Comparison of ENCODE assay signal across 9 cellular contexts in the genomic region with DNA sequence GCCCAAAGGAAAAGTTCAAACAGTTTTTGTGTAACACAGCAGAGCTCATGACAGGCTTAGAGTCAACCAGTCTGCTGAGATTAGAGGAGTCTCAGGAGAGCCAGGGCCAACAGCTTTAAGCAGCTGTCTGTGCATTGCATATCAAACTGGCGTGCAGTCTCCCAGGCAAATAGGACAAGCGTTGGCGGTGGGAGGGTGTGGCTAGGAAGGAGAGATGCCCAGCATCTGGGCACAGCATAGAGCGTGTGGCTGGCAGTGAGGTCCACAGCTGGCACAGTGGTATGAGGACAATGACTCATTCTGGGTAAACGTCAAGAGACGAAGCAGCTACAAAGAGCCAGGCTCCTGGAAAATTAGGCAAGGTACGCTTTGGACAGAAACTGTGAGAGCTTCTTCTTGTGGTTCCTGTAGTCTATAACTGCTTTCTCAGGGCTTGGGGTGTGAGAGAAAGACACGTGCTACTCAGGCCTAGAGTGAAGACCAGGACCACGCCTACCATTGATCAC. TPM values are rescaled to one million over a fixed set of nuclear protein-coding genes. Genes with fewer than 3 reads are reported as not detected.
DNase-seq lines count a peak whose midpoint lies in the region; FAIRE-seq and TF ChIP-seq lines count a peak whose summit lies in the region.
"Had no signal": no experiment of that assay in that cellular context is flagged by ENCODE, and none has a peak within 500 bp of the region (broad histone marks: within the 10 kb centered on the region; RNA-seq: fewer than 3 reads in every experiment).

No MANE protein-coding gene starts in this region.

- H3K18ac ChIP-seq in H1 (ENCODE audit: extremely low read depth, low read length): no peak overlapping the region

- H3K4me1 ChIP-seq in H1 (replicated peaks in 1 of 4; ENCODE audit: control insufficient read depth in 3 of 4, insufficient read depth in 4 of 4, low read length in 3 of 4): no peaks in the 10 kb centered on the region; a peak in 1 of 7 replicates

- H2AK5ac ChIP-seq in H1 (ENCODE audit: low read depth, low read length): no peak overlapping the region

- H3K36me3 ChIP-seq in H1 (ENCODE audit: control insufficient read depth in 2 of 4, insufficient read depth in 4 of 4, low read length in 3 of 4): no peaks in the 10 kb centered on the region

- no peak overlapping the region for H4K91ac ChIP-seq in H1 (replicated peaks; ENCODE audit: insufficient read length, low read length)

- no peak overlapping the region for H2BK5ac ChIP-seq in H1 (ENCODE audit: low read depth, low read length)

- no peak overlapping the region for H4K5ac ChIP-seq in H1 (ENCODE audit: insufficient read length, low read depth, low read length)

- H3K4me2 ChIP-seq in H1 (ENCODE audit: insufficient read depth in 1 of 2, low read depth in 2 of 2, low read length in 2 of 2): no peak overlapping the region

- no peak overlapping the region for H3K9ac ChIP-seq in H1 (replicated peaks in 1 of 4; ENCODE audit: extremely low read depth in 1 of 4, low read depth in 3 of 4, low read length in 3 of 4)

- TF ChIP-seq EP300 in H1 (IDR thresholded peaks at IDR 0.05; ENCODE audit: borderline replicate concordance in 1 of 2, low read depth in 2 of 2, low read length in 2 of 2): no peak

- H3K23ac ChIP-seq in H1 (ENCODE audit: insufficient read length): no peak overlapping the region

- H3K4me3 ChIP-seq in H1 (ENCODE audit: extremely low read depth in 1 of 4, insufficient read depth in 2 of 4, low read depth in 3 of 4, low read length in 4 of 4): no peak overlapping the region

- H3K4ac ChIP-seq in H1 (replicated peaks; ENCODE audit: insufficient read length, low read depth, low read length): no peak overlapping the region

- H3K79me2 ChIP-seq in H1 (ENCODE audit: control insufficient read depth in 1 of 2, insufficient read depth in 2 of 2, low read length in 2 of 2): no peaks in the 10 kb centered on the region

- no peak overlapping the region for H2BK20ac ChIP-seq in H1 (ENCODE audit: low read length)

- no peak for TF ChIP-seq RAD21 in H1 (IDR thresholded peaks at IDR 0.05 in 1 of 2, conservative IDR thresholded peaks at IDR 0.05 in 1 of 2; ENCODE audit: low read depth in 2 of 2, low read length in 2 of 2)

- POLR2A ChIA-PET in H1 (lab: Charles Lee; ENCODE audit: partially characterized antibody): no interaction called here

- no peak overlapping the region for H3K14ac ChIP-seq in H1 (ENCODE audit: insufficient read length)

- no peak overlapping the region for H3K56ac ChIP-seq in H1 (replicated peaks; ENCODE audit: insufficient read length, low read depth, low read length)

- no peak overlapping the region for H2BK12ac ChIP-seq in H1 (ENCODE audit: low read depth, low read length)

- no peaks in the 10 kb centered on the region for H3K9me3 ChIP-seq in H1 (ENCODE audit: insufficient read depth in 2 of 2, low read depth in 1 of 2, low read length in 1 of 2)

- no peak overlapping the region for H2BK15ac ChIP-seq in H1 (ENCODE audit: low read length)

- TF ChIP-seq CTCF in H1 (IDR thresholded peaks at IDR 0.05; ENCODE audit: control extremely low read depth in 1 of 3, insufficient read depth in 1 of 3, low read depth in 1 of 3, low read length in 3 of 3): no peak

- H3K79me1 ChIP-seq in H1 (ENCODE audit: low read depth, low read length): no peaks in the 10 kb centered on the region

- H2BK120ac ChIP-seq in H1 (replicated peaks; ENCODE audit: low read depth, low read length): no peak overlapping the region

- no peaks in the 10 kb centered on the region for H3K23me2 ChIP-seq in H1 (ENCODE audit: low read depth, low read length)

- no peaks in the 10 kb centered on the region for H3K27me3 ChIP-seq in H1 (replicated peaks in 1 of 4; ENCODE audit: control insufficient read depth in 3 of 4, extremely low read depth in 1 of 4, insufficient read depth in 3 of 4, low read length in 3 of 4)

- CTCF ChIA-PET in H1 (lab: Charles Lee; ENCODE audit: partially characterized antibody): interaction anchor here (0.7 to 11.0 kb wide), 7 partner anchors 13 to 28 kb away, joined by 3 to 105 read pairs (median 4); no protein-coding TSS in a partner anchor

- FAIRE-seq in H1 (lab: Jason Lieb, UNC): no peak
- FAIRE-seq in GM12891 (lab: Jason Lieb, UNC): no peak

- TF ChIP-seq POLR2A in H1 (IDR thresholded peaks at IDR 0.05; ENCODE audit: control extremely low read depth in 1 of 2, low read depth in 2 of 2, low read length in 2 of 2): no peak
- no peak for TF ChIP-seq POLR2A in GM12891 (IDR thresholded peaks at IDR 0.05; ENCODE audit: low read depth, low read length)

- H3K27ac ChIP-seq in H1 (ENCODE audit: low read depth, low read length): no peak overlapping the region

- H4K20me1 ChIP-seq in H1 (replicated peaks in 1 of 2; ENCODE audit: control insufficient read depth in 1 of 2, insufficient read depth in 2 of 2, low read length in 2 of 2): peaks cover 0 to 2% of the 10 kb centered on the region in 2 experiments

- peak overlapping the region; percentile 4; the same call in 1 of the 2 replicates for H4K8ac ChIP-seq in H1 (ENCODE audit: extremely low read depth, insufficient read depth, low read length)

- 90% methylated on average over 9 of the region's 9 CpGs; no CpG with 5 or more reads in 1 of the 2 experiments for WGBS in H1 (ENCODE audit: extremely low coverage in 1 of 2, insufficient coverage in 1 of 2, insufficient read length in 1 of 2, insufficient replicate concordance in 2 of 2, low coverage in 1 of 2, low lambda C conversion rate in 2 of 2, missing lambda C conversion rate in 1 of 2), 2 experiments

- DNase-seq in DMS 273 treated with DMSO at 0.1 percent for 48 hours (lab: John Stamatoyannopoulos, UW): peak; percentile 77
- DNase-seq in NCI-H82 treated with DMSO at 0.1 percent for 48 hours (lab: John Stamatoyannopoulos, UW; ENCODE audit: unreplicated experiment): peak; percentile 16
- DNase-seq in H1 (ENCODE audit: low read depth in 1 of 2, low spot score in 2 of 2): no peak
- DNase-seq in occipital lobe (lab: John Stamatoyannopoulos, UW): peak; percentile 65
- DNase-seq in GM12891 (ENCODE audit: insufficient read length, low spot score): no peak
- DNase-seq in KG1 (lab: John Stamatoyannopoulos, UW): no peak
- no peak for DNase-seq in NCI-H524 treated with DMSO at 0.1 percent for 48 hours (lab: John Stamatoyannopoulos, UW)
- DNase-seq: activated B cell treated with CpG ODN at 0.5 μM for 24 hours; stimulated activated CD4-positive, alpha-beta T cell treated with anti-CD3 and anti-CD28 coated beads, Interleukin-2, amount 100 ng/mL, for 24 hours had no signal

- H2AFZ ChIP-seq in H1 (ENCODE audit: low read length): no peak overlapping the region

TF ChIP-seq in H1, 55 proteins besides CTCF, POLR2A, EP300 and RAD21 (continues in another document):
- no peak for TF ChIP-seq RXRA (IDR thresholded peaks at IDR 0.05; ENCODE audit: insufficient read depth, low read depth, low read length)
- no peak for TF ChIP-seq SRF (IDR thresholded peaks at IDR 0.05; ENCODE audit: low read depth, low read length)
- no peak for TF ChIP-seq NANOG (IDR thresholded peaks at IDR 0.05; ENCODE audit: insufficient read depth, low read depth, low read length, poor library complexity, severe bottlenecking)
- no peak for TF ChIP-seq TEAD4 (IDR thresholded peaks at IDR 0.05; ENCODE audit: low read depth, low read length)

TF ChIP-seq in GM12891, 5 proteins besides CTCF, POLR2A, EP300 and RAD21:
- TF ChIP-seq TAF1 (IDR thresholded peaks at IDR 0.05; ENCODE audit: low read depth, low read length) (no peak), POU2F2 (IDR thresholded peaks at IDR 0.05; ENCODE audit: low read depth, low read length) (no peak), PAX5 (IDR thresholded peaks at IDR 0.05; ENCODE audit: insufficient read depth, low read length, severe bottlenecking) (no peak), POLR2AphosphoS5 (IDR thresholded peaks at IDR 0.05; ENCODE audit: low read depth, low read length) (no peak), SPI1 (IDR thresholded peaks at IDR 0.05; ENCODE audit: low read depth, low read length) (no peak)

RNA-seq across cellular contexts. Expression of gene ZAP70, which starts 14.8 kb away (rescaled TPM):
- not detected in 2 replicates for total RNA-seq in H1 (2021; fragmentation: NEBNext Ultra II Directional; extraction: Animal tissue kit (Norgen Biotek cat#: 25700))
- polyA plus RNA-seq in H1 (2011; rRNA removed): 0.15 and 0.20 TPM in 2 replicates
- polyA plus RNA-seq in H1 (2011; cell fraction: cytosol; rRNA removed): 0.19 TPM
- polyA plus RNA-seq in H1 (2011; cell fraction: nucleus; rRNA removed): 0.77 TPM
- 0.13 to 0.35 TPM (median 0.26 TPM) in 4 replicates for polyA plus RNA-seq in H1 (2012, experiment 1 of 2)
- 0.17 TPM for polyA plus RNA-seq in H1 (2012, experiment 2 of 2)
- polyA plus RNA-seq in H1 (2013, experiment 1 of 2): not detected
- polyA plus RNA-seq in H1 (2013, experiment 2 of 2): 0.06 TPM
- 0.05 TPM in 1 of 2 replicates, not detected in the other for polyA minus RNA-seq in H1 (2011; rRNA and poly(A)+ RNA removed)
- polyA minus RNA-seq in H1 (2011; cell fraction: cytosol; rRNA and poly(A)+ RNA removed): not detected
- not detected for polyA minus RNA-seq in H1 (2011; cell fraction: nucleus; rRNA and poly(A)+ RNA removed)
- 1.1 TPM for total RNA-seq in occipital lobe
- 21.2 TPM for polyA plus RNA-seq in GM12891 (2012; ENCODE audit: low read depth, missing spikeins)

RNA-seq across cellular contexts. Expression of gene C2orf92, which starts 58.6 kb away (rescaled TPM):
- 3.7 and 5.2 TPM in 2 replicates for total RNA-seq in H1 (2021; fragmentation: NEBNext Ultra II Directional; extraction: Animal tissue kit (Norgen Biotek cat#: 25700))
- polyA plus RNA-seq in H1 (2011; rRNA removed): 2.1 and 2.3 TPM in 2 replicates
- polyA plus RNA-seq in H1 (2011; cell fraction: cytosol; rRNA removed): 2.6 TPM
- polyA plus RNA-seq in H1 (2011; cell fraction: nucleus; rRNA removed): 6.9 TPM
- 2.0 to 3.9 TPM (median 3.1 TPM) in 4 replicates for polyA plus RNA-seq in H1 (2012, experiment 1 of 2)
- 0.81 TPM for polyA plus RNA-seq in H1 (2012, experiment 2 of 2)
- 2.4 TPM for polyA plus RNA-seq in H1 (2013, experiment 1 of 2)
- 2.0 TPM for polyA plus RNA-seq in H1 (2013, experiment 2 of 2)
- 4.3 and 4.8 TPM in 2 replicates for polyA minus RNA-seq in H1 (2011; rRNA and poly(A)+ RNA removed)
- polyA minus RNA-seq in H1 (2011; cell fraction: cytosol; rRNA and poly(A)+ RNA removed): 3.9 TPM
- polyA minus RNA-seq in H1 (2011; cell fraction: nucleus; rRNA and poly(A)+ RNA removed): 10.8 TPM
- total RNA-seq in occipital lobe: 3.6 TPM
- polyA plus RNA-seq in GM12891 (2012; ENCODE audit: low read depth, missing spikeins): 5.0 TPM

Comparison
In these comparisons a context has a peak if more than half of its experiments do, and no peak if none do; other contexts are left out.
1. DNase-seq: peak in DMS 273 treated with DMSO at 0.1 percent for 48 hours (single experiment), NCI-H82 treated with DMSO at 0.1 percent for 48 hours (single experiment) and occipital lobe (single experiment); none in H1 (0 of 2), GM12891 (single experiment), KG1 (single experiment) and NCI-H524 treated with DMSO at 0.1 percent for 48 hours (single experiment).